In genomic region chr9:99650187-99650874, GRCh38 we compare ENCODE assay signal across 23 cellular contexts.
"Had no signal": no experiment of that assay in that cellular context is flagged by ENCODE, and none has a peak within 500 bp of the region (broad histone marks: within the 10 kb centered on the region; RNA-seq: fewer than 3 reads in every experiment).

No MANE protein-coding gene starts in this region.

- FAIRE-seq: HepG2, RCC 7860 had no signal

- H3K36me3 ChIP-seq: MG63 had no signal

- ATAC-seq: HepG2 had no signal

- H3K27me3 ChIP-seq: MG63 had no signal

- DNase-seq: IMR-90, Karpas-422, KG1, MG63, NCI-H1092, NCI-H1105 treated with DMSO at 0.1 percent for 48 hours, NCI-H1417 treated with DMSO at 0.1 percent for 48 hours, NCI-H146, NCI-H1694 treated with DMSO at 0.1 percent for 48 hours, NCI-H1930, NCI-H2081, NCI-H2107, NCI-H2227 treated with DMSO at 0.1 percent for 48 hours, NCI-H446, NCI-H510A, NCI-H524 treated with DMSO at 0.1 percent for 48 hours, NCI-H69, NCI-H774, RPMI8226, SHP77, SK-N-SH had no signal

- H3K9me3 ChIP-seq: MG63, SK-N-SH had no signal

- H3K4me3 ChIP-seq: MG63 had no signal

- H3K9ac ChIP-seq: SK-N-SH had no signal
